Comparison of ENCODE assay signal across 21 cellular contexts in genomic region chr6:170067257-170067656, GRCh38.
DNase-seq lines count a peak whose midpoint lies in the region; TF ChIP-seq lines count a peak whose summit lies in the region.
"Had no signal": no experiment of that assay in that cellular context is flagged by ENCODE, and none has a peak within 500 bp of the region (broad histone marks: within the 10 kb centered on the region; RNA-seq: fewer than 3 reads in every experiment).

No MANE protein-coding gene starts in this region.

- no peak overlapping the region for H2BK12ac ChIP-seq in H9 (ENCODE audit: insufficient read length, low read depth, low read length)

- H3K23me2 ChIP-seq in H9 (ENCODE audit: insufficient read length, low read depth, low read length, poor library complexity, severe bottlenecking): no peaks in the 10 kb centered on the region

- no peak overlapping the region for H2AFZ ChIP-seq in H9 (ENCODE audit: low read length)
- H2AFZ ChIP-seq: GM23338 had no signal

- H3K9me3 ChIP-seq in H9 (ENCODE audit: control insufficient read depth, low read depth, low read length): no peaks in the 10 kb centered on the region
- H3K9me3 ChIP-seq: testis had no signal

- no peak overlapping the region for H3K56ac ChIP-seq in H9 (ENCODE audit: insufficient read length, low read depth, low read length)

- no peaks in the 10 kb centered on the region for H3K79me2 ChIP-seq in H9 (ENCODE audit: insufficient read depth, low read length)

- no peak overlapping the region for H4K8ac ChIP-seq in H9 (replicated peaks; ENCODE audit: insufficient read length, low read depth, low read length)

- DNase-seq in ELF-1 (ENCODE audit: low read depth, low spot score): peak; percentile 35
- peak; percentile 63 for DNase-seq in SK-N-DZ (ENCODE audit: low spot score)
- peak; percentile 4 for DNase-seq in iris pigment epithelial cell (ENCODE audit: low read depth)
- DNase-seq in retina: peak; percentile 76
- DNase-seq in inferior parietal cortex (ENCODE audit: extremely low spot score): no peak
- no peak for DNase-seq in LoVo (ENCODE audit: low spot score)
- no peak for DNase-seq in H9
- DNase-seq in NCI-H510A (lab: John Stamatoyannopoulos, UW): no peak
- DNase-seq: activated CD4-positive, alpha-beta T cell treated with anti-CD3 and anti-CD28 coated beads, Interleukin-2, amount 10 ng/mL, durations not matched to agents 24 days and 14 days; activated T-cell treated with anti-CD3 and anti-CD28 coated beads, Interleukin-2, amount 50 U/mL, for 1 hour; Calu3; foreskin melanocyte; NCI-H146; NCI-H2227 treated with DMSO at 0.1 percent for 48 hours; T1000; testis had no signal

- no peaks in the 10 kb centered on the region for H4K20me1 ChIP-seq in H9 (ENCODE audit: control insufficient read depth, insufficient read depth, insufficient read length)

- H3K4me1 Mint-ChIP-seq in H9: peaks cover 9% of the 10 kb centered on the region in 2 experiments
- H3K4me1 Mint-ChIP-seq: activated CD4-positive, alpha-beta T cell treated with anti-CD3 and anti-CD28 coated beads, Interleukin-2, amount 10 ng/mL, durations not matched to agents 24 days and 14 days; B cell had no signal

- H3K23ac ChIP-seq in H9 (ENCODE audit: insufficient read length, low read depth, low read length): no peak overlapping the region

- no peaks in the 10 kb centered on the region for H3K27me3 ChIP-seq in H9 (ENCODE audit: insufficient read depth, low read length)
- H3K27me3 ChIP-seq: cardiac muscle cell, testis had no signal

- no peak overlapping the region for H2BK15ac ChIP-seq in H9 (ENCODE audit: low read depth, low read length)

- no peak overlapping the region for H3K27ac ChIP-seq in H9 (ENCODE audit: insufficient read length, low read depth, low read length)
- H3K27ac ChIP-seq: cardiac muscle cell, SK-N-MC, testis had no signal

- no peak overlapping the region for H3K4me2 ChIP-seq in H9 (ENCODE audit: insufficient read depth, insufficient read length, low read length)
- H3K4me2 ChIP-seq: GM23338 had no signal

- no peak overlapping the region for H2BK120ac ChIP-seq in H9 (ENCODE audit: low read depth, low read length, poor library complexity, severe bottlenecking)

- no peak overlapping the region for H4K5ac ChIP-seq in H9 (ENCODE audit: insufficient read length, low read depth, low read length)

- H3K4me3 Mint-ChIP-seq in H9: no peak overlapping the region
- H3K4me3 Mint-ChIP-seq: activated CD4-positive, alpha-beta T cell treated with anti-CD3 and anti-CD28 coated beads, Interleukin-2, amount 10 ng/mL, durations not matched to agents 24 days and 14 days; B cell; GM23338; nephron had no signal

- no peak overlapping the region for H3K14ac ChIP-seq in H9 (ENCODE audit: insufficient read depth, low read length)

- no peak overlapping the region for H3K9ac ChIP-seq in H9 (ENCODE audit: extremely low read depth, insufficient read length, low read length)

- H2BK5ac ChIP-seq in H9 (ENCODE audit: insufficient read length, low read length): no peak overlapping the region

- H3K18ac ChIP-seq in H9 (ENCODE audit: insufficient read length, low read depth, low read length): no peak overlapping the region

- H3K4me1 ChIP-seq in H9 (ENCODE audit: insufficient read depth, low read length): 0 out of 2 replicates have a peak, but pooled peaks cover 2% of the 10 kb centered on the region
- H3K4me1 ChIP-seq: testis had no signal

- peaks cover 16% of the 10 kb centered on the region for H3K27me3 Mint-ChIP-seq in H9 (ENCODE audit: low read depth)

- no peak overlapping the region for H3K27ac Mint-ChIP-seq in H9
- H3K27ac Mint-ChIP-seq: activated CD4-positive, alpha-beta T cell treated with anti-CD3 and anti-CD28 coated beads, Interleukin-2, amount 10 ng/mL, durations not matched to agents 24 days and 14 days; B cell; GM23338; nephron had no signal

- no peak overlapping the region for H3T11ph ChIP-seq in H9 (ENCODE audit: low read length)

- H3K4ac ChIP-seq in H9 (ENCODE audit: low read depth, low read length): no peak overlapping the region

- no peak overlapping the region for H2BK20ac ChIP-seq in H9 (ENCODE audit: low read depth, low read length, poor library complexity, severe bottlenecking)

- H3K36me3 Mint-ChIP-seq in H9 (ENCODE audit: insufficient read depth in 1 of 3, low read depth in 3 of 3): peaks cover 8 to 15% (median 13%) of the 10 kb centered on the region in 3 experiments; a peak in 6 of 7 replicates

- no peak overlapping the region for H4K91ac ChIP-seq in H9 (ENCODE audit: insufficient read length, low read depth, low read length)

- no peaks in the 10 kb centered on the region for H3K79me1 ChIP-seq in H9 (ENCODE audit: insufficient read depth, low read depth, low read length, poor library complexity, severe bottlenecking)

- H2AK5ac ChIP-seq in H9 (ENCODE audit: insufficient read length, low read length): no peak overlapping the region

- H3K9me3 Mint-ChIP-seq in H9: peaks cover 23 to 25% of the 10 kb centered on the region in 2 experiments

- no CpG with 5 or more reads among the region's 16 CpGs for WGBS in H9 (ENCODE audit: extremely low coverage, insufficient read length, low lambda C conversion rate)

- TF ChIP-seq CTCF in H9 (conservative IDR thresholded peaks at IDR 0.05): no peak

Comparison
In these comparisons a context has a peak if more than half of its experiments do, and no peak if none do; other contexts are left out.
1. DNase-seq: peak in ELF-1 (single experiment), SK-N-DZ (single experiment), iris pigment epithelial cell (single experiment) and retina (single experiment); none in inferior parietal cortex (single experiment), LoVo (single experiment), H9 (single experiment) and NCI-H510A (single experiment).